ENCODE assay signal across 14 cellular contexts in the genomic region with DNA sequence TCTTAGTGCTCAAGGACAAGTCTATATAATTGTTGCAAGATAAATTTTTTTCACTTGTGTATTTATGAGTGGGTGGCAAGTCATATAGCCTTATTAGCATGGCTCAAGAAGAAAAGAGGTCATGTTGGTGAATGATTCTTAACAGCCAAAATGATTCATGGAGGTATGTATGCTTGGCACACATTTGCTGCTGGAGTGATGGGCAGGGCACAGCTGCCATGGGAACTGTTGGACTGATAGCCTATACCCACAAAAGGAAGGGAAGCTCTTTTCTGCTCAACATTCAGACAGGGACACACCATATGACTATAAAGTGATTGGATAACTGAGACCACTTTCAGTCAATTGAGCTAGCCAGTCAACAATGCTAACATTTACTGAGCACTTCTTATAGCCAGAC. TPM values are rescaled to one million over a fixed set of nuclear protein-coding genes. Genes with fewer than 3 reads are reported as not detected.
"Had no signal": no experiment of that assay in that cellular context is flagged by ENCODE, and none has a peak within 500 bp of the region (broad histone marks: within the 10 kb centered on the region; RNA-seq: fewer than 3 reads in every experiment).

No MANE protein-coding gene starts in this region.

- H3K27ac ChIP-seq: adrenal gland, right lobe of liver, testis, vagina had no signal

- H3K27me3 ChIP-seq: adrenal gland, right lobe of liver, testis, vagina had no signal

- ATAC-seq: effector memory CD8-positive, alpha-beta T cell; natural killer cell treated with Interleukin-12 subunit alpha and Interleukin-12 subunit beta and Interleukin-15 and Interleukin-18, amount 100 ng/mL, for 72 hours; right lobe of liver had no signal

- DNase-seq: activated B cell treated with CpG ODN at 0.5 μM for 24 hours; activated CD4-positive, alpha-beta T cell treated with anti-CD3 and anti-CD28 coated beads, Interleukin-2, amount 10 ng/mL, durations not matched to agents 24 days and 14 days; activated naive CD4-positive, alpha-beta T cell treated with anti-CD3 and anti-CD28 coated beads, Interleukin-2, amount 50 U/mL, for 16 hours; adrenal gland; cerebellar nuclear complex; effector memory CD8-positive, alpha-beta T cell; nucleus accumbens; right lobe of liver; stimulated activated CD4-positive, alpha-beta T cell treated with anti-CD3 and anti-CD28 coated beads, Interleukin-2, amount 100 ng/mL, for 48 hours; T-helper 2 cell; testis had no signal

- H3K9me3 ChIP-seq: adrenal gland, right lobe of liver, testis, vagina had no signal

- H3K36me3 ChIP-seq: adrenal gland, right lobe of liver, vagina had no signal

- H3K4me1 ChIP-seq: adrenal gland, right lobe of liver, testis, vagina had no signal

- H3K4me3 ChIP-seq: adrenal gland, right lobe of liver, testis, vagina had no signal

RNA-seq across cellular contexts. Expression of gene PITX2, which starts 46.8 kb away (rescaled TPM):
- total RNA-seq: activated B cell treated with CpG ODN at 0.5 μM for 24 hours; activated CD8-positive, alpha-beta memory T cell treated with anti-CD3 and anti-CD28 coated beads for 36 hours; adrenal gland; natural killer cell treated with Interleukin-12 subunit alpha and Interleukin-12 subunit beta and Interleukin-15 and Interleukin-18, amount 100 ng/mL, for 72 hours; right lobe of liver had no signal
- polyA plus RNA-seq: adrenal gland had no signal
